22 cellular contexts compared by ENCODE assay signal in genomic region chr1:166383137-166383536, GRCh38.
DNase-seq lines count a peak whose midpoint lies in the region; FAIRE-seq and TF ChIP-seq lines count a peak whose summit lies in the region.
"Had no signal": no experiment of that assay in that cellular context is flagged by ENCODE, and none has a peak within 500 bp of the region (broad histone marks: within the 10 kb centered on the region; RNA-seq: fewer than 3 reads in every experiment).

No MANE protein-coding gene starts in this region.

- no peak overlapping the region for H2BK12ac ChIP-seq in H9 (ENCODE audit: insufficient read length, low read depth, low read length)
- H2BK12ac ChIP-seq in H1 (ENCODE audit: low read depth, low read length) = no peak overlapping the region

- no peak for TF ChIP-seq CTCF in H9 (conservative IDR thresholded peaks at IDR 0.05)
- no peak for TF ChIP-seq CTCF in H1 (IDR thresholded peaks at IDR 0.05; ENCODE audit: control extremely low read depth in 1 of 3, insufficient read depth in 1 of 3, low read depth in 1 of 3, low read length in 3 of 3)

- peaks cover 37% of the 10 kb centered on the region for H3K27me3 Mint-ChIP-seq in H9 (ENCODE audit: low read depth)

- no peak overlapping the region for H2BK15ac ChIP-seq in H9 (ENCODE audit: low read depth, low read length)
- no peak overlapping the region for H2BK15ac ChIP-seq in H1 (ENCODE audit: low read length)

- H2AFZ ChIP-seq in H9 (ENCODE audit: low read length) = no peak overlapping the region
- no peak overlapping the region for H2AFZ ChIP-seq in H1 (ENCODE audit: low read length)

- H2AK5ac ChIP-seq in H9 (ENCODE audit: insufficient read length, low read length) (no peak overlapping the region), H1 (ENCODE audit: low read depth, low read length) (no peak overlapping the region)

- DNase-seq in H9 (peak; percentile 44), NCI-H524 (lab: John Stamatoyannopoulos, UW) (peak; percentile 51 to 81), H1 (ENCODE audit: low read depth in 1 of 2, low spot score in 2 of 2) (peak; percentile 7 to 54), iPS-NIHi11 (ENCODE audit: low spot score) (peak; percentile 10), kidney tubule cell (ENCODE audit: low spot score) (no peak), NCI-H128 (lab: John Stamatoyannopoulos, UW; ENCODE audit: unreplicated experiment) (no peak), frontal cortex (ENCODE audit: low spot score in 2 of 2) (no peak)
- DNase-seq: Caco-2; CD4-positive, alpha-beta T cell; KBM-7; NCI-H187; NCI-H2107; NCI-H2227 treated with DMSO at 0.1 percent for 48 hours; NCI-H774; PC-3; RPMI8226; SHP77 treated with DMSO at 0.1 percent for 48 hours had no signal

- FAIRE-seq in H1 (lab: Jason Lieb, UNC) (peak; percentile 81), frontal cortex (lab: Jason Lieb, UNC) (no peak)
- FAIRE-seq: A549, GM12891, GM19239, HepG2 had no signal

- H3K27ac Mint-ChIP-seq in H9 = no peak overlapping the region
- H3K27ac Mint-ChIP-seq: CD4-positive, alpha-beta T cell had no signal

- H3T11ph ChIP-seq in H9 (ENCODE audit: low read length) = no peak overlapping the region

- peaks cover 11% of the 10 kb centered on the region; the same call in 1 of the 2 replicates for H3K4me1 ChIP-seq in H9 (ENCODE audit: insufficient read depth, low read length)
- peaks cover 2 to 24% (median 19%) of the 10 kb centered on the region in 4 experiments; a peak in 6 of 7 replicates for H3K4me1 ChIP-seq in H1 (replicated peaks in 1 of 4; ENCODE audit: control insufficient read depth in 3 of 4, insufficient read depth in 4 of 4, low read length in 3 of 4)
- H3K4me1 ChIP-seq: A549, Caco-2 had no signal

- TF ChIP-seq RAD21 in H1 (IDR thresholded peaks at IDR 0.05 in 1 of 2, conservative IDR thresholded peaks at IDR 0.05 in 1 of 2; ENCODE audit: low read depth in 2 of 2, low read length in 2 of 2) = no peak

- H2BK120ac ChIP-seq in H9 (ENCODE audit: low read depth, low read length, poor library complexity, severe bottlenecking) = no peak overlapping the region
- H2BK120ac ChIP-seq in H1 (replicated peaks; ENCODE audit: low read depth, low read length) = no peak overlapping the region

- H3K27ac ChIP-seq in H9 (ENCODE audit: insufficient read length, low read depth, low read length) (no peak overlapping the region), H1 (ENCODE audit: low read depth, low read length) (no peak overlapping the region)
- H3K27ac ChIP-seq: A549 had no signal

- H3K18ac ChIP-seq in H9 (ENCODE audit: insufficient read length, low read depth, low read length) (no peak overlapping the region), H1 (ENCODE audit: extremely low read depth, low read length) (no peak overlapping the region)

- H3K23me2 ChIP-seq in H9 (ENCODE audit: insufficient read length, low read depth, low read length, poor library complexity, severe bottlenecking) (no peaks in the 10 kb centered on the region), H1 (ENCODE audit: low read depth, low read length) (no peaks in the 10 kb centered on the region)

- peak overlapping the region in 1 of 2 experiments; percentile 41; a peak in 1 of 5 replicates for H3K4me3 Mint-ChIP-seq in H9
- H3K4me3 Mint-ChIP-seq: CD4-positive, alpha-beta T cell had no signal

- H4K20me1 ChIP-seq in H9 (ENCODE audit: control insufficient read depth, insufficient read depth, insufficient read length) (no peaks in the 10 kb centered on the region), H1 (replicated peaks in 1 of 2; ENCODE audit: control insufficient read depth in 1 of 2, insufficient read depth in 2 of 2, low read length in 2 of 2) (no peaks in the 10 kb centered on the region)

- H4K8ac ChIP-seq in H9 (replicated peaks; ENCODE audit: insufficient read length, low read depth, low read length) (no peak overlapping the region), H1 (ENCODE audit: extremely low read depth, insufficient read depth, low read length) (no peak overlapping the region)

- H3K4me1 Mint-ChIP-seq in H9 = peaks cover 44 to 46% of the 10 kb centered on the region in 2 experiments

- H3K27me3 ChIP-seq in H9 (ENCODE audit: insufficient read depth, low read length) = no peaks in the 10 kb centered on the region
- peaks cover 0 to 9% (median 2%) of the 10 kb centered on the region in 4 experiments; a peak in 4 of 7 replicates for H3K27me3 ChIP-seq in H1 (replicated peaks in 1 of 4; ENCODE audit: control insufficient read depth in 3 of 4, extremely low read depth in 1 of 4, insufficient read depth in 3 of 4, low read length in 3 of 4)

- no peak overlapping the region for H4K5ac ChIP-seq in H9 (ENCODE audit: insufficient read length, low read depth, low read length)
- H4K5ac ChIP-seq in H1 (ENCODE audit: insufficient read length, low read depth, low read length) = no peak overlapping the region

- no peaks in the 10 kb centered on the region for H3K36me3 ChIP-seq in H1 (ENCODE audit: control insufficient read depth in 2 of 4, insufficient read depth in 4 of 4, low read length in 3 of 4)

- CTCF ChIA-PET in H1 (lab: Charles Lee; ENCODE audit: partially characterized antibody) = interaction anchor here (1.2 to 1.8 kb wide), 3 partner anchors 96 to 241 kb away, joined by 3 to 7 read pairs (median 4); no protein-coding TSS in a partner anchor

- H3K23ac ChIP-seq in H9 (ENCODE audit: insufficient read length, low read depth, low read length) (no peak overlapping the region), H1 (ENCODE audit: insufficient read length) (no peak overlapping the region)

- no peak overlapping the region for H3K14ac ChIP-seq in H9 (ENCODE audit: insufficient read depth, low read length)
- no peak overlapping the region for H3K14ac ChIP-seq in H1 (ENCODE audit: insufficient read length)

- H3K4ac ChIP-seq in H9 (ENCODE audit: low read depth, low read length) (no peak overlapping the region), H1 (replicated peaks; ENCODE audit: insufficient read length, low read depth, low read length) (no peak overlapping the region)

- H3K79me1 ChIP-seq in H9 (ENCODE audit: insufficient read depth, low read depth, low read length, poor library complexity, severe bottlenecking) (no peaks in the 10 kb centered on the region), H1 (ENCODE audit: low read depth, low read length) (no peaks in the 10 kb centered on the region)

- H3K79me2 ChIP-seq in H9 (ENCODE audit: insufficient read depth, low read length) (no peaks in the 10 kb centered on the region), H1 (ENCODE audit: control insufficient read depth in 1 of 2, insufficient read depth in 2 of 2, low read length in 2 of 2) (no peaks in the 10 kb centered on the region)

- no peak overlapping the region for H4K91ac ChIP-seq in H9 (ENCODE audit: insufficient read length, low read depth, low read length)
- no peak overlapping the region for H4K91ac ChIP-seq in H1 (replicated peaks; ENCODE audit: insufficient read length, low read length)

- H3K9me3 ChIP-seq in H9 (ENCODE audit: control insufficient read depth, low read depth, low read length) = no peaks in the 10 kb centered on the region
- H3K9me3 ChIP-seq in H1 (ENCODE audit: insufficient read depth in 2 of 2, low read depth in 1 of 2, low read length in 1 of 2) = no peaks in the 10 kb centered on the region
- H3K9me3 ChIP-seq: A549, Caco-2, SK-N-SH had no signal

- POLR2A ChIA-PET in H1 (lab: Charles Lee; ENCODE audit: partially characterized antibody) = no interaction called here

- H3K4me2 ChIP-seq in H9 (ENCODE audit: insufficient read depth, insufficient read length, low read length) (no peak overlapping the region), H1 (ENCODE audit: insufficient read depth in 1 of 2, low read depth in 2 of 2, low read length in 2 of 2) (peak overlapping the region; percentile 18 to 45; a peak in 2 of 4 replicates)
- H3K4me2 ChIP-seq: A549, SK-N-SH had no signal

- no peak for TF ChIP-seq EP300 in H1 (IDR thresholded peaks at IDR 0.05; ENCODE audit: borderline replicate concordance in 1 of 2, low read depth in 2 of 2, low read length in 2 of 2)

- H2BK20ac ChIP-seq in H9 (ENCODE audit: low read depth, low read length, poor library complexity, severe bottlenecking) (no peak overlapping the region), H1 (ENCODE audit: low read length) (no peak overlapping the region)

- H3K36me3 Mint-ChIP-seq in H9 (ENCODE audit: insufficient read depth in 1 of 3, low read depth in 3 of 3) = no peaks in the 10 kb centered on the region

- TF ChIP-seq POLR2A in H1 (IDR thresholded peaks at IDR 0.05; ENCODE audit: control extremely low read depth in 1 of 2, low read depth in 2 of 2, low read length in 2 of 2) = no peak

- H3K4me3 ChIP-seq in H1 (ENCODE audit: extremely low read depth in 1 of 4, insufficient read depth in 2 of 4, low read depth in 3 of 4, low read length in 4 of 4) = peak overlapping the region in 1 of 4 experiments; percentile 30; a peak in 3 of 8 replicates
- H3K4me3 ChIP-seq: A549 had no signal

- no peaks in the 10 kb centered on the region for H3K9me3 Mint-ChIP-seq in H9
- H3K9me3 Mint-ChIP-seq: CD4-positive, alpha-beta T cell had no signal

- H2BK5ac ChIP-seq in H9 (ENCODE audit: insufficient read length, low read length) (no peak overlapping the region), H1 (ENCODE audit: low read depth, low read length) (no peak overlapping the region)

- H3K9ac ChIP-seq in H9 (ENCODE audit: extremely low read depth, insufficient read length, low read length) (no peak overlapping the region), H1 (replicated peaks in 1 of 4; ENCODE audit: extremely low read depth in 1 of 4, low read depth in 3 of 4, low read length in 3 of 4) (no peak overlapping the region)
- H3K9ac ChIP-seq: SK-N-SH had no signal

- H3K56ac ChIP-seq in H9 (ENCODE audit: insufficient read length, low read depth, low read length) (no peak overlapping the region), H1 (replicated peaks; ENCODE audit: insufficient read length, low read depth, low read length) (no peak overlapping the region)

- WGBS in H9 (ENCODE audit: extremely low coverage, insufficient read length, low lambda C conversion rate) = no CpG with 5 or more reads among the region's 2 CpGs
- 12% methylated on average over 2 of the region's 2 CpGs; no CpG with 5 or more reads in 1 of the 2 experiments for WGBS in H1 (ENCODE audit: extremely low coverage in 1 of 2, insufficient coverage in 1 of 2, insufficient read length in 1 of 2, insufficient replicate concordance in 2 of 2, low coverage in 1 of 2, low lambda C conversion rate in 2 of 2, missing lambda C conversion rate in 1 of 2), 2 experiments

TF ChIP-seq in H1, 55 proteins besides CTCF, POLR2A, EP300 and RAD21 (continues in another document):
- TF ChIP-seq MAFK (IDR thresholded peaks at IDR 0.05; ENCODE audit: low read depth, low read length) (no peak), HDAC2 (IDR thresholded peaks at IDR 0.05; ENCODE audit: borderline replicate concordance in 1 of 2, low read depth in 2 of 2, low read length in 2 of 2) (0 out of 4 replicates have a peak, but pooled peaks of 1 of the 2 experiments have one; percentile 26), SP4 (IDR thresholded peaks at IDR 0.05; ENCODE audit: low read length) (no peak)
- TF ChIP-seq, protein P1, sequence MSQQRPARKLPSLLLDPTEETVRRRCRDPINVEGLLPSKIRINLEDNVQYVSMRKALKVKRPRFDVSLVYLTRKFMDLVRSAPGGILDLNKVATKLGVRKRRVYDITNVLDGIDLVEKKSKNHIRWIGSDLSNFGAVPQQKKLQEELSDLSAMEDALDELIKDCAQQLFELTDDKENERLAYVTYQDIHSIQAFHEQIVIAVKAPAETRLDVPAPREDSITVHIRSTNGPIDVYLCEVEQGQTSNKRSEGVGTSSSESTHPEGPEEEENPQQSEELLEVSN (IDR thresholded peaks at IDR 0.05) = no peak

Comparison
In these comparisons a context has a peak if more than half of its experiments do, and no peak if none do; other contexts are left out.
1. DNase-seq: peak in H9 (single experiment), NCI-H524 (2 of 2), H1 (2 of 2) and iPS-NIHi11 (single experiment); none in kidney tubule cell (single experiment), NCI-H128 (single experiment) and frontal cortex (0 of 2).